ENCODE assay signal across 9 cellular contexts in the genomic region with DNA sequence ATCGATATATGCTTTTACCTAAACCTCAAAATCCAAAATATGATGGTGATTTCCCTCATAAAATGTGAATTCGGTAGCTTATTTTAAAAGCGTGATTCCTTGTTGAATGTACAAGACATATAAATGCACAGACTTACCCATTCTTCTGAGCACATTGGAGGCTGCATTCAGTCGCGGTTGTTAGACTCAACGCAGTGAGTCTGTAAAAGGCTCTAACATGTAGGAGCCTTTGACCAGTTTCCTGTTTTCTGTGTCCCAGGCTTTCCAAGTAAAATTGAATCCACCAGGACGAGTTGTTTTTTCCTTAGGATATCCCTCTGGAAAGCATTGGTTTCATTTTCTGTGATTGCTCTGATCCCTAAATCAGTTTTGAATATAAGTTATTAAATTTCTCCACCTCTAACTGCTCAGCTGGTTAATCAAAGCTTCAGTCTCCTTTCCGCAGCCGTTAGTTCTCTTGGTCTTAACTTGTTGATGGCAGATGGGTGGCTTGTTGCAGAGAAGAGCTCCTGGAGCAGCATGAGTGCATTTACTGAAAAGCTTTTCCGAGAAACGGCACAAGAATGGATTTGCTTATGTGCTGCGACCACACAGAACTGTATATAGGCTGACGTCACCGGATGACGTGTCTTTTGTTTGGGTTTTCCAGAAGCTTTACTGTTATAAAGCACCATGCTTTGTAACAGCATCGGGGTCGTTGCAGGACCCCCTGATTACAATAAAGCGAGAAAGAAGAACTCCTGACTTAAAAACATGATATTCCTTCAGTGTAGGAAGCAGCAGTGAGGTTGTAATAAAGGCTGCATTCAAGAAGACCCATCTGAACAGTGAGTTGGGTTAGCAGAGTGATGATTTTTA. TPM values are rescaled to one million over a fixed set of nuclear protein-coding genes. Genes with fewer than 3 reads are reported as not detected.
DNase-seq lines count a peak whose midpoint lies in the region; ATAC-seq and TF ChIP-seq lines count a peak whose summit lies in the region.
"Had no signal": no experiment of that assay in that cellular context is flagged by ENCODE, and none has a peak within 500 bp of the region (broad histone marks: within the 10 kb centered on the region; RNA-seq: fewer than 3 reads in every experiment).

A gene with protein sequence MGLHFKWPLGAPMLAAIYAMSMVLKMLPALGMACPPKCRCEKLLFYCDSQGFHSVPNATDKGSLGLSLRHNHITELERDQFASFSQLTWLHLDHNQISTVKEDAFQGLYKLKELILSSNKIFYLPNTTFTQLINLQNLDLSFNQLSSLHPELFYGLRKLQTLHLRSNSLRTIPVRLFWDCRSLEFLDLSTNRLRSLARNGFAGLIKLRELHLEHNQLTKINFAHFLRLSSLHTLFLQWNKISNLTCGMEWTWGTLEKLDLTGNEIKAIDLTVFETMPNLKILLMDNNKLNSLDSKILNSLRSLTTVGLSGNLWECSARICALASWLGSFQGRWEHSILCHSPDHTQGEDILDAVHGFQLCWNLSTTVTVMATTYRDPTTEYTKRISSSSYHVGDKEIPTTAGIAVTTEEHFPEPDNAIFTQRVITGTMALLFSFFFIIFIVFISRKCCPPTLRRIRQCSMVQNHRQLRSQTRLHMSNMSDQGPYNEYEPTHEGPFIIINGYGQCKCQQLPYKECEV (minus strand): TSS at position 565 of the 858 bp plus-strand sequence. CDS start 424 bp downstream, at position 141.

- TF ChIP-seq CTCF in endothelial cell (IDR thresholded peaks at IDR 0.05; ENCODE audit: unreplicated experiment) (no peak), neural progenitor cell (IDR thresholded peaks at IDR 0.05) (no peak)

- intact Hi-C loops in left colon (cut with DNase I, micrococcal nuclease), result no loop called here

- DNase-seq in AG20443 (ENCODE audit: low spot score) (peak; percentile 58), NCI-H446 (lab: John Stamatoyannopoulos, UW) (peak; percentile 9 to 19), endothelial cell (ENCODE audit: low spot score) (no peak), neural progenitor cell (ENCODE audit: low spot score) (peak; percentile 25), NCI-H2171 treated with DMSO at 0.1 percent for 48 hours (lab: John Stamatoyannopoulos, UW) (no peak), left colon (no peak)
- DNase-seq in stimulated activated naive CD4-positive, alpha-beta T cell (lab: John Stamatoyannopoulos, UW), result no peak

- no peaks in the 10 kb centered on the region for H3K36me3 ChIP-seq in neural progenitor cell

- H3K4me3 Mint-ChIP-seq in endothelial cell (ENCODE audit: unreplicated experiment) (no peak within 1 kb of the TSS), neural progenitor cell (peak within 1 kb of the TSS; percentile 77)

- peaks cover 9% of the 10 kb centered on the region for H3K27me3 Mint-ChIP-seq in endothelial cell (ENCODE audit: unreplicated experiment)
- peaks cover 6% of the 10 kb centered on the region for H3K27me3 Mint-ChIP-seq in neural progenitor cell (ENCODE audit: insufficient read depth, low read depth)

- H3K9me3 Mint-ChIP-seq in endothelial cell (ENCODE audit: unreplicated experiment) (no peaks in the 10 kb centered on the region), neural progenitor cell (no peaks in the 10 kb centered on the region)

- no peak for ATAC-seq in left colon
- no peak for ATAC-seq in GM21526 (IDR thresholded peaks at IDR 0.05; ENCODE audit: low FRiP score, unreplicated experiment)

- H3K9ac ChIP-seq in neural progenitor cell, result no peak within 1 kb of the TSS

- no peaks in the 10 kb centered on the region for H3K9me3 ChIP-seq in neural progenitor cell (ENCODE audit: low read depth)

- H3K27ac ChIP-seq in neural progenitor cell, result no peak within 1 kb of the TSS
- H3K27ac ChIP-seq: VCaP had no signal

- H3K27me3 ChIP-seq in neural progenitor cell, result no peaks in the 10 kb centered on the region

- peaks cover 62% of the 10 kb centered on the region for H4K20me1 ChIP-seq in neural progenitor cell (ENCODE audit: low read depth)

- H3K4me1 Mint-ChIP-seq in endothelial cell (ENCODE audit: unreplicated experiment), result peaks cover 63% of the 10 kb centered on the region
- peaks cover 60% of the 10 kb centered on the region for H3K4me1 Mint-ChIP-seq in neural progenitor cell

- H3K4me3 ChIP-seq in neural progenitor cell, result no peak within 1 kb of the TSS

- H3K4me2 ChIP-seq in neural progenitor cell, result no peak within 1 kb of the TSS

- peaks cover 92% of the 10 kb centered on the region for H3K79me2 ChIP-seq in neural progenitor cell (ENCODE audit: low read depth)

- no peak within 1 kb of the TSS for H2AFZ ChIP-seq in neural progenitor cell (replicated peaks)

- H3K27ac Mint-ChIP-seq in endothelial cell (ENCODE audit: unreplicated experiment) (peak within 1 kb of the TSS; percentile 80), neural progenitor cell (peak within 1 kb of the TSS; percentile 97)

- peaks cover 25% of the 10 kb centered on the region for H3F3A ChIP-seq in neural progenitor cell (ENCODE audit: low read depth)

- H3K36me3 Mint-ChIP-seq in endothelial cell (ENCODE audit: low read depth, unreplicated experiment) (peaks cover 6% of the 10 kb centered on the region), neural progenitor cell (peaks cover 6% of the 10 kb centered on the region)

- peaks cover 58% of the 10 kb centered on the region for H3K4me1 ChIP-seq in neural progenitor cell

RNA-seq across cellular contexts. Expression of the gene that starts here (rescaled TPM):
- total RNA-seq in endothelial cell (ENCODE audit: unreplicated experiment) (not detected), neural progenitor cell (ENCODE audit: low replicate concordance) (not detected in 2 replicates), left colon (under 1 TPM; 0.06 to 0.67 TPM)

Comparison
In these comparisons a context has a peak if more than half of its experiments do, and no peak if none do; other contexts are left out.
1. Peak in DNase-seq in neural progenitor cell; RNA of the gene not detected or under 1 TPM.
2. DNase-seq: peak in AG20443 (single experiment) and NCI-H446 (2 of 2); none in endothelial cell (single experiment), NCI-H2171 treated with DMSO at 0.1 percent for 48 hours (single experiment), left colon (0 of 2) and stimulated activated naive CD4-positive, alpha-beta T cell (0 of 6).